Comparison of ENCODE assay signal across 9 cellular contexts in genomic region chr1:16521679-16522078, GRCh38. TPM values are rescaled to one million over a fixed set of nuclear protein-coding genes. Genes with fewer than 3 reads are reported as not detected.
"Had no signal": no experiment of that assay in that cellular context is flagged by ENCODE, and none has a peak within 500 bp of the region (broad histone marks: within the 10 kb centered on the region; RNA-seq: fewer than 3 reads in every experiment).

No MANE protein-coding gene starts in this region.

RNA-seq across cellular contexts. Expression of gene RNU1-1, which starts 7.6 kb away (rescaled TPM):
- total RNA-seq: fibroblast of villous mesenchyme, myocyte had no signal
- polyA plus RNA-seq: esophagus, fibroblast of lung, foreskin keratinocyte, heart left ventricle, hepatocyte, lung, mammary epithelial cell had no signal
